Comparison of ENCODE assay signal across 14 cellular contexts in genomic region chr22:41844513-41844912, GRCh38. TPM values are rescaled to one million over a fixed set of nuclear protein-coding genes. Genes with fewer than 3 reads are reported as not detected.
DNase-seq lines count a peak whose midpoint lies in the region; ATAC-seq and TF ChIP-seq lines count a peak whose summit lies in the region.
"Had no signal": no experiment of that assay in that cellular context is flagged by ENCODE, and none has a peak within 500 bp of the region (broad histone marks: within the 10 kb centered on the region; RNA-seq: fewer than 3 reads in every experiment).

No MANE protein-coding gene starts in this region.

- TF ChIP-seq CTCF in brain (conservative IDR thresholded peaks at IDR 0.05) (no peak), endothelial cell (IDR thresholded peaks at IDR 0.05; ENCODE audit: unreplicated experiment) (no peak), ascending aorta (IDR thresholded peaks at IDR 0.05) (no peak)

- DNase-seq in HT-29 (ENCODE audit: low spot score) (peak; percentile 62), naive B cell (no peak), endothelial cell (ENCODE audit: low spot score) (no peak), ascending aorta (ENCODE audit: low spot score in 2 of 2) (no peak)
- DNase-seq: NCI-H1092 treated with DMSO at 0.1 percent for 48 hours; NCI-H524 treated with DMSO at 0.1 percent for 48 hours; SHP77; stimulated activated naive CD4-positive, alpha-beta T cell had no signal

- H3K36me3 ChIP-seq in BLaER1 treated with 17β-estradiol and CSF1 and Interleukin-3, amounts not matched to agents 10 nM and 100 nM = peaks cover 22 to 86% (median 45%) of the 10 kb centered on the region in 11 experiments
- no peaks in the 10 kb centered on the region for H3K36me3 ChIP-seq in ascending aorta

- H3K9me3 Mint-ChIP-seq in brain (peaks cover 0 to 3% (median 0%) of the 10 kb centered on the region in 5 experiments), naive B cell (no peaks in the 10 kb centered on the region), endothelial cell (ENCODE audit: unreplicated experiment) (no peaks in the 10 kb centered on the region)
- H3K9me3 Mint-ChIP-seq: CD14-positive monocyte had no signal

- ATAC-seq in naive B cell (ENCODE audit: low read depth in 2 of 2) (no peak), GM21529 (IDR thresholded peaks at IDR 0.05; ENCODE audit: unreplicated experiment) (no peak), GM21390 (IDR thresholded peaks at IDR 0.05; ENCODE audit: unreplicated experiment) (no peak)

- H3K4me1 Mint-ChIP-seq in brain = peaks cover 88% of the 10 kb centered on the region
- peaks cover 49 to 89% (median 61%) of the 10 kb centered on the region in 3 donors for H3K4me1 Mint-ChIP-seq in naive B cell
- H3K4me1 Mint-ChIP-seq in endothelial cell (ENCODE audit: unreplicated experiment) = peaks cover 31% of the 10 kb centered on the region

- H3K27ac ChIP-seq in BLaER1 treated with 17β-estradiol and CSF1 and Interleukin-3, amounts not matched to agents 10 nM and 100 nM = no peak overlapping the region
- no peak overlapping the region for H3K27ac ChIP-seq in ascending aorta
- H3K27ac ChIP-seq: parathyroid adenoma had no signal

- H3K27ac Mint-ChIP-seq in brain = peak overlapping the region; percentile 29 to 97 (median 92)
- H3K27ac Mint-ChIP-seq in naive B cell = peak overlapping the region in 5 of 6 donors; percentile 36 to 75 (median 57)
- H3K27ac Mint-ChIP-seq in endothelial cell (ENCODE audit: unreplicated experiment) = no peak overlapping the region

- H3K27me3 ChIP-seq in BLaER1 treated with 17β-estradiol and CSF1 and Interleukin-3, amounts not matched to agents 10 nM and 100 nM = no peaks in the 10 kb centered on the region
- no peaks in the 10 kb centered on the region for H3K27me3 ChIP-seq in ascending aorta

- H3K4me3 Mint-ChIP-seq in brain (peak overlapping the region in 3 of 5 experiments; percentile 35 to 71 (median 50)), naive B cell (peak overlapping the region in 1 of 8 donors; percentile 36), endothelial cell (ENCODE audit: unreplicated experiment) (no peak overlapping the region)
- H3K4me3 Mint-ChIP-seq: CD14-positive monocyte had no signal

- H3K9me3 ChIP-seq in BLaER1 treated with 17β-estradiol and CSF1 and Interleukin-3, amounts not matched to agents 10 nM and 100 nM (replicated peaks in 1 of 11) = no peaks in the 10 kb centered on the region
- no peaks in the 10 kb centered on the region for H3K9me3 ChIP-seq in ascending aorta

- intact Hi-C loops in ascending aorta (cut with DNase I) = no loop called here

- peak overlapping the region in 6 of 11 experiments; percentile 6 to 47 (median 15); a peak in 4 of 22 replicates for H3K4me2 ChIP-seq in BLaER1 treated with 17β-estradiol and CSF1 and Interleukin-3, amounts not matched to agents 10 nM and 100 nM

- H4K20me1 ChIP-seq in BLaER1 treated with 17β-estradiol and CSF1 and Interleukin-3, amounts not matched to agents 10 nM and 100 nM = peaks cover 69 to 100% (median 100%) of the 10 kb centered on the region in 11 experiments; a peak in 21 of 22 replicates

- H3K4me3 ChIP-seq in BLaER1 treated with 17β-estradiol and CSF1 and Interleukin-3, amounts not matched to agents 10 nM and 100 nM = no peak overlapping the region
- H3K4me3 ChIP-seq in ascending aorta = no peak overlapping the region

- H3K9ac ChIP-seq in BLaER1 treated with 17β-estradiol and CSF1 and Interleukin-3, amounts not matched to agents 10 nM and 100 nM = no peak overlapping the region; a peak in 1 of 22 replicates
- H3K9ac ChIP-seq: parathyroid adenoma had no signal

- H3K27me3 Mint-ChIP-seq in brain (peaks cover 2% of the 10 kb centered on the region), naive B cell (no peaks in the 10 kb centered on the region), endothelial cell (ENCODE audit: unreplicated experiment) (no peaks in the 10 kb centered on the region)

- H3K36me3 Mint-ChIP-seq in brain (peaks cover 63% of the 10 kb centered on the region), naive B cell (no peaks in the 10 kb centered on the region), endothelial cell (ENCODE audit: low read depth, unreplicated experiment) (peaks cover 4% of the 10 kb centered on the region)

- H3K4me1 ChIP-seq in BLaER1 treated with 17β-estradiol and CSF1 and Interleukin-3, amounts not matched to agents 10 nM and 100 nM = peaks cover 43 to 83% (median 58%) of the 10 kb centered on the region in 10 experiments
- peaks cover 0 to 4% of the 10 kb centered on the region in 2 donors for H3K4me1 ChIP-seq in ascending aorta

RNA-seq across cellular contexts. Expression of gene SREBF2, which starts 11.6 kb away (rescaled TPM):
- 88.5 and 104 TPM in 2 replicates for total RNA-seq in HT-29 (2014; rRNA removed; shearing (Covaris generic))
- polyA plus RNA-seq in brain (ENCODE audit: insufficient read depth, low read depth, low replicate concordance) (115 TPM), naive B cell (ENCODE audit: low read depth in 6 of 6) (10 to 100 TPM; 30.1 to 52.8 (median 40.7) TPM)
- total RNA-seq in endothelial cell (ENCODE audit: unreplicated experiment) (200 TPM), ascending aorta (46.1 TPM)

RNA-seq across cellular contexts. Expression of gene CCDC134, which starts 44.0 kb away (rescaled TPM):
- total RNA-seq in HT-29 (2014; rRNA removed; shearing (Covaris generic)) = 12.2 and 14.6 TPM in 2 replicates
- polyA plus RNA-seq in brain (ENCODE audit: insufficient read depth, low read depth, low replicate concordance) (3.7 TPM), naive B cell (ENCODE audit: low read depth in 6 of 6) (1 to 10 TPM; 2.1 to 7.6 (median 3.6) TPM)
- total RNA-seq in endothelial cell (ENCODE audit: unreplicated experiment) (8.8 TPM), ascending aorta (6.4 TPM)
